8 cellular contexts compared by ENCODE assay signal in the genomic region with DNA sequence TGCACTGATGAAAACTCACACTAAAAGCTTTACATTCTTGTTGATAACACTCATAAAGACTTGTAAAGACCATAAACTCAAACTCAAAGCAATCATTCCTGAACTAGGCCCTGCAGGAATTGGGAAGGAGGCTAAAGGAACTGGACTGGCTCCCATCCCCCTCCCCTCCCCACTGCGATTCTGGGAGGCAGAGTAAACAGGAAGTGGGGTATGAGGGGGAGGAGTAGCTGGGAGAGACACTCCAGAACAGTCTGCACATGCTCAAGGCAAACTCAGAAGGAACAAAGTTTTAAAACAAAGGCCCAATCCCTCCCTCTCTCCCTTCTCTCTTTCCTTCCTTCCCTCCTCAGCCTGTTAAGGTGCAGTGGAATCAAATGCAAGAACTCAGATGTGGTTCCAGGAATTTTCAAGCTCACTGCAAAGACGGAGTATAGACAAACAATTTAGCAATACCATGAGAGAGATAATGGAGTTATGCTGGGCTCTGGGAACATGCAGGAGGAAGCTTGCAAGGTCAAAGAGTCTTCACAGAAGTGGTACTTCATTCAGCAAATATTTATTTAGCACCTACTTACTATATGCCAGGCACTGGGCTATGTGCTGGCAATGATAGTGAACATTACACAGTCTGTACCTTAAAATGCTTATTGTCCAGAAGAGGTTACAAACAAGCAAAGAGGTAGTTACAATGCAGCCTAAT. TPM values are rescaled to one million over a fixed set of nuclear protein-coding genes. Genes with fewer than 3 reads are reported as not detected.
DNase-seq lines count a peak whose midpoint lies in the region; ATAC-seq and TF ChIP-seq lines count a peak whose summit lies in the region.

No MANE protein-coding gene starts in this region.

- DNase-seq in activated gamma-delta T cell treated with Interleukin-2 at 50 U/mL for 16 hours (peak; percentile 7), activated gamma-delta T cell (lab: John Stamatoyannopoulos, UW) (no peak), UCSD-AML1 (lab: John Stamatoyannopoulos, UW; ENCODE audit: unreplicated experiment) (peak; percentile 43), kidney glomerular epithelial cell (lab: John Stamatoyannopoulos, UW) (peak; percentile 9), ureter (ENCODE audit: low spot score) (peak; percentile 51), omental fat pad (ENCODE audit: low spot score) (no peak), hepatic stellate cell (ENCODE audit: low spot score) (no peak), NCI-H1105 treated with DMSO at 0.1 percent for 48 hours (lab: John Stamatoyannopoulos, UW) (no peak)

- no peak for ATAC-seq in omental fat pad (ENCODE audit: low FRiP score)

- no peak for TF ChIP-seq CTCF in omental fat pad (IDR thresholded peaks at IDR 0.05)

RNA-seq across cellular contexts. Expression of a gene that starts 15.9 kb away (rescaled TPM):
- total RNA-seq in ureter (66.4 TPM), omental fat pad (10 to 100 TPM; 30.4 to 52.2 (median 37.6) TPM)

Comparison
In these comparisons a context has a peak if more than half of its experiments do, and no peak if none do; other contexts are left out.
1. DNase-seq: peak in activated gamma-delta T cell treated with Interleukin-2 at 50 U/mL for 16 hours (single experiment), UCSD-AML1 (single experiment), kidney glomerular epithelial cell (single experiment) and ureter (single experiment); none in activated gamma-delta T cell (single experiment), omental fat pad (single experiment), hepatic stellate cell (single experiment) and NCI-H1105 treated with DMSO at 0.1 percent for 48 hours (single experiment).